Comparison of ENCODE assay signal across 1 cellular context in genomic region chr19:1864480-1865171, GRCh38.
TF ChIP-seq lines count a peak whose summit lies in the region.

No MANE protein-coding gene starts in this region.

TF ChIP-seq in HepG2, 621 proteins besides CTCF, POLR2A, EP300 and RAD21 (continued from another document and continues in another):
- peak; percentile 41; the same call in 1 of the 2 replicates for TF ChIP-seq IRF2 (CRISPR knock-in tag; IDR thresholded peaks at IDR 0.05)
- TF ChIP-seq ZNF343 (CRISPR knock-in tag; IDR thresholded peaks at IDR 0.05) = peak; percentile 93
- 0 out of 2 replicates have a peak, but pooled peaks have one; percentile 29 for TF ChIP-seq MLX (CRISPR knock-in tag; IDR thresholded peaks at IDR 0.05)
- 0 out of 2 replicates have a peak, but pooled peaks have one; percentile 24 for TF ChIP-seq ZBTB26 (CRISPR knock-in tag; IDR thresholded peaks at IDR 0.05; ENCODE audit: borderline replicate concordance)
- peak; percentile 88 for TF ChIP-seq AGO2 (optimal IDR thresholded peaks at IDR 0.05; ENCODE audit: low read depth, low read length)
- TF ChIP-seq HOXA3 (CRISPR knock-in tag; IDR thresholded peaks at IDR 0.05) = peak; percentile 69
- no peak for TF ChIP-seq ATAD3A (CRISPR knock-in tag; IDR thresholded peaks at IDR 0.05)
- peak; percentile 12 for TF ChIP-seq HNF1B (CRISPR knock-in tag; IDR thresholded peaks at IDR 0.05)
- TF ChIP-seq ZBED4 (CRISPR knock-in tag; IDR thresholded peaks at IDR 0.05; ENCODE audit: borderline replicate concordance) = peak; percentile 90
- TF ChIP-seq ZXDC (CRISPR knock-in tag; IDR thresholded peaks at IDR 0.05) = no peak; the same call in 1 of the 2 replicates
- TF ChIP-seq ELF4 (CRISPR knock-in tag; IDR thresholded peaks at IDR 0.05; ENCODE audit: borderline replicate concordance) = 0 out of 2 replicates have a peak, but pooled peaks have one; percentile 58
- 0 out of 2 replicates have a peak, but pooled peaks have one; percentile 45 for TF ChIP-seq ZSCAN9 (CRISPR knock-in tag; IDR thresholded peaks at IDR 0.05; ENCODE audit: borderline replicate concordance)
- peak; percentile 41; the same call in 1 of the 2 replicates for TF ChIP-seq TFDP1 (CRISPR knock-in tag; IDR thresholded peaks at IDR 0.05; ENCODE audit: borderline replicate concordance)
- peak; percentile 47 for TF ChIP-seq KAT8 (CRISPR knock-in tag; IDR thresholded peaks at IDR 0.05)
- 0 out of 2 replicates have a peak, but pooled peaks have one; percentile 10 for TF ChIP-seq BRD4 (CRISPR knock-in tag; IDR thresholded peaks at IDR 0.05)
- TF ChIP-seq ZFP1 (CRISPR knock-in tag; IDR thresholded peaks at IDR 0.05) = 0 out of 2 replicates have a peak, but pooled peaks have one; percentile 16
- TF ChIP-seq BORCS8-MEF2B (CRISPR knock-in tag; IDR thresholded peaks at IDR 0.05) = peak; percentile 32; the same call in 1 of the 2 replicates
- no peak for TF ChIP-seq PAF1 (CRISPR knock-in tag; IDR thresholded peaks at IDR 0.05)
- no peak for TF ChIP-seq DR1 (CRISPR knock-in tag; IDR thresholded peaks at IDR 0.05)
- TF ChIP-seq XRCC5 (optimal IDR thresholded peaks at IDR 0.05; ENCODE audit: low read length) = peak; percentile 72
- TF ChIP-seq TAF1 (CRISPR knock-in tag; IDR thresholded peaks at IDR 0.05) = no peak; the same call in 1 of the 2 replicates
- TF ChIP-seq CEBPB (IDR thresholded peaks at IDR 0.05; ENCODE audit: borderline replicate concordance, low read depth, low read length) = no peak
- no peak for TF ChIP-seq ADNP (CRISPR knock-in tag; IDR thresholded peaks at IDR 0.05)
- TF ChIP-seq TEAD3 (CRISPR knock-in tag; optimal IDR thresholded peaks at IDR 0.05; ENCODE audit: borderline replicate concordance) = peak; percentile 8
- peak; percentile 72; the same call in 1 of the 2 replicates for TF ChIP-seq ZNF430 (CRISPR knock-in tag; IDR thresholded peaks at IDR 0.05)
- 0 out of 2 replicates have a peak, but pooled peaks have one; percentile 26 for TF ChIP-seq SP2 (CRISPR knock-in tag; IDR thresholded peaks at IDR 0.05)
- TF ChIP-seq RXRB (CRISPR knock-in tag; IDR thresholded peaks at IDR 0.05; ENCODE audit: borderline replicate concordance) = peak; percentile 77
- TF ChIP-seq ZFP36 (IDR thresholded peaks at IDR 0.05; ENCODE audit: borderline replicate concordance, low read depth, low read length, partially characterized antibody) = no peak
- no peak for TF ChIP-seq ZNF512B (CRISPR knock-in tag; IDR thresholded peaks at IDR 0.05; ENCODE audit: borderline replicate concordance)
- no peak for TF ChIP-seq SP1 (IDR thresholded peaks at IDR 0.05)
- peak; percentile 72 for TF ChIP-seq SP1 (CRISPR knock-in tag; IDR thresholded peaks at IDR 0.05)
- no peak for TF ChIP-seq ZNF619 (CRISPR knock-in tag; IDR thresholded peaks at IDR 0.05)
- TF ChIP-seq MAX (IDR thresholded peaks at IDR 0.05) = peak; percentile 29; the same call in 1 of the 2 replicates
- no peak; the same call in 1 of the 2 replicates for TF ChIP-seq TGIF2 (CRISPR knock-in tag; IDR thresholded peaks at IDR 0.05)
- TF ChIP-seq TFAP4 (IDR thresholded peaks at IDR 0.05; ENCODE audit: borderline replicate concordance, low read depth) = peak; percentile 82
- TF ChIP-seq HNRNPLL (IDR thresholded peaks at IDR 0.05; ENCODE audit: low read depth, low read length, poor library complexity, severe bottlenecking) = peak; percentile 86
- TF ChIP-seq LBX2 (CRISPR knock-in tag; IDR thresholded peaks at IDR 0.05; ENCODE audit: borderline replicate concordance) = no peak
- TF ChIP-seq DRAP1 (CRISPR knock-in tag; IDR thresholded peaks at IDR 0.05) = no peak
- TF ChIP-seq NFKBIZ (CRISPR knock-in tag; IDR thresholded peaks at IDR 0.05) = 0 out of 2 replicates have a peak, but pooled peaks have one; percentile 43
- TF ChIP-seq PATZ1 (CRISPR knock-in tag; IDR thresholded peaks at IDR 0.05) = peak; percentile 96
- TF ChIP-seq TCF7L2 (IDR thresholded peaks at IDR 0.05; ENCODE audit: low read depth, low read length) = no peak
- TF ChIP-seq GABPA (IDR thresholded peaks at IDR 0.05; ENCODE audit: low read depth, low read length) = no peak
- peak; percentile 5; the same call in 1 of the 2 replicates for TF ChIP-seq GABPA (CRISPR knock-in tag; IDR thresholded peaks at IDR 0.05; ENCODE audit: low read depth)
- TF ChIP-seq KAT7 (CRISPR knock-in tag; IDR thresholded peaks at IDR 0.05; ENCODE audit: borderline replicate concordance) = peak; percentile 67; the same call in 1 of the 2 replicates
- no peak for TF ChIP-seq ZNF766 (CRISPR knock-in tag; IDR thresholded peaks at IDR 0.05; ENCODE audit: borderline replicate concordance)
